In genomic region chr2:231413456-231413855, GRCh38 we compare ENCODE assay signal across 16 cellular contexts. TPM values are rescaled to one million over a fixed set of nuclear protein-coding genes. Genes with fewer than 3 reads are reported as not detected.
DNase-seq lines count a peak whose midpoint lies in the region; ATAC-seq and TF ChIP-seq lines count a peak whose summit lies in the region.
"Had no signal": no experiment of that assay in that cellular context is flagged by ENCODE, and none has a peak within 500 bp of the region (broad histone marks: within the 10 kb centered on the region; RNA-seq: fewer than 3 reads in every experiment).

No MANE protein-coding gene starts in this region.

- H3K79me1 ChIP-seq in mesendoderm (ENCODE audit: low read length) (no peaks in the 10 kb centered on the region), mesenchymal stem cell (replicated peaks; ENCODE audit: low read length, poor library complexity, severe bottlenecking) (no peaks in the 10 kb centered on the region)

- no peak overlapping the region for H2AFZ ChIP-seq in mesenchymal stem cell (ENCODE audit: low read depth, low read length)

- ATAC-seq in natural killer cell (no peak), HG03520 (IDR thresholded peaks at IDR 0.05; ENCODE audit: unreplicated experiment) (no peak)
- ATAC-seq: CD8-positive, alpha-beta T cell had no signal

- H3K4me1 Mint-ChIP-seq in type B pancreatic cell (ENCODE audit: unreplicated experiment) (peaks cover 14% of the 10 kb centered on the region), natural killer cell (peaks cover 0 to 5% of the 10 kb centered on the region in 2 donors)

- H3K9ac ChIP-seq in HUES6 (ENCODE audit: low read length) (peak overlapping the region; percentile 58), mesendoderm (ENCODE audit: low read length) (peak overlapping the region; percentile 32), mesenchymal stem cell (ENCODE audit: low read length) (no peak overlapping the region)

- no peak overlapping the region for H3K4ac ChIP-seq in mesendoderm (ENCODE audit: low read depth, low read length)
- no peak overlapping the region for H3K4ac ChIP-seq in mesenchymal stem cell (ENCODE audit: low read depth in 1 of 2, low read length in 2 of 2)

- H4K5ac ChIP-seq in mesendoderm (ENCODE audit: low read length), result no peak overlapping the region

- H2BK120ac ChIP-seq in mesendoderm (ENCODE audit: low read depth, low read length) (no peak overlapping the region), mesenchymal stem cell (ENCODE audit: low read depth, low read length) (no peak overlapping the region)

- H3K4me1 ChIP-seq in HUES6 (ENCODE audit: control insufficient read depth, insufficient read depth, low read length), result peaks cover 35% of the 10 kb centered on the region
- peaks cover 9% of the 10 kb centered on the region for H3K4me1 ChIP-seq in mesendoderm (ENCODE audit: control insufficient read depth, low read depth, low read length)
- peaks cover 10% of the 10 kb centered on the region for H3K4me1 ChIP-seq in mesenchymal stem cell (ENCODE audit: control insufficient read depth, insufficient read depth, low read depth, low read length)

- no peak overlapping the region for H4K91ac ChIP-seq in mesenchymal stem cell (ENCODE audit: low read length)

- no peaks in the 10 kb centered on the region for H3K36me3 Mint-ChIP-seq in type B pancreatic cell
- H3K36me3 Mint-ChIP-seq in natural killer cell, result no peaks in the 10 kb centered on the region

- H3K27me3 Mint-ChIP-seq in type B pancreatic cell (peaks cover 12% of the 10 kb centered on the region), natural killer cell (ENCODE audit: low read depth in 2 of 2) (peaks cover 0 to 17% of the 10 kb centered on the region in 2 donors)

- peak overlapping the region; percentile 77 for H3K56ac ChIP-seq in mesendoderm (ENCODE audit: low read length)

- H2BK12ac ChIP-seq in mesenchymal stem cell (ENCODE audit: low read length in 2 of 2), result no peak overlapping the region

- TF ChIP-seq CTCF in type B pancreatic cell (conservative IDR thresholded peaks at IDR 0.05) (no peak), natural killer cell (IDR thresholded peaks at IDR 0.05) (no peak)

- H3K27me3 ChIP-seq in HUES6 (ENCODE audit: control insufficient read depth, insufficient read depth, low read length) (no peaks in the 10 kb centered on the region), mesendoderm (ENCODE audit: insufficient read depth, low read length, poor library complexity) (no peaks in the 10 kb centered on the region), mesenchymal stem cell (ENCODE audit: control insufficient read depth in 1 of 2, insufficient read depth in 1 of 2, low read length in 2 of 2) (peaks cover 0 to 28% of the 10 kb centered on the region in 2 experiments)

- H3K9me3 Mint-ChIP-seq in type B pancreatic cell (no peaks in the 10 kb centered on the region), natural killer cell (peaks cover 0 to 5% of the 10 kb centered on the region in 2 donors)

- H2BK5ac ChIP-seq in mesendoderm (ENCODE audit: low read length) (peak overlapping the region; percentile 49), mesenchymal stem cell (ENCODE audit: low read depth, low read length, poor library complexity, severe bottlenecking) (no peak overlapping the region)

- H2BK15ac ChIP-seq in mesendoderm (replicated peaks; ENCODE audit: low read depth), result no peak overlapping the region
- no peak overlapping the region for H2BK15ac ChIP-seq in mesenchymal stem cell (ENCODE audit: low read depth, poor library complexity, severe bottlenecking)

- H3K14ac ChIP-seq in mesenchymal stem cell (ENCODE audit: low read length in 2 of 2), result no peak overlapping the region

- H3K27ac Mint-ChIP-seq in type B pancreatic cell (peak overlapping the region; percentile 59), natural killer cell (no peak overlapping the region)
- H3K27ac Mint-ChIP-seq: CD8-positive, alpha-beta T cell had no signal

- H3K4me3 Mint-ChIP-seq in type B pancreatic cell (no peak overlapping the region), natural killer cell (no peak overlapping the region)
- H3K4me3 Mint-ChIP-seq: CD8-positive, alpha-beta T cell had no signal

- no CpG with 5 or more reads among the region's 6 CpGs for WGBS in mesendoderm (ENCODE audit: extremely low coverage, insufficient coverage, low lambda C conversion rate)
- 78% methylated on average over 3 of the region's 6 CpGs for WGBS in mesenchymal stem cell

- H3K27ac ChIP-seq in HUES6 (ENCODE audit: low read depth, low read length), result no peak overlapping the region; the same call in 1 of the 2 replicates
- H3K27ac ChIP-seq in mesendoderm (ENCODE audit: low read depth, low read length), result no peak overlapping the region
- H3K27ac ChIP-seq in mesenchymal stem cell (ENCODE audit: low read length, poor library complexity, severe bottlenecking), result no peak overlapping the region

- H2AK5ac ChIP-seq in mesendoderm (ENCODE audit: low read length), result no peak overlapping the region
- H2AK5ac ChIP-seq in mesenchymal stem cell (ENCODE audit: low read length, severe bottlenecking), result no peak overlapping the region

- H3K18ac ChIP-seq in mesendoderm (ENCODE audit: low read length) (no peak overlapping the region), mesenchymal stem cell (ENCODE audit: low read depth in 1 of 2, low read length in 2 of 2) (no peak overlapping the region)

- H4K8ac ChIP-seq in mesendoderm (ENCODE audit: low read depth, low read length), result no peak overlapping the region
- no peak overlapping the region for H4K8ac ChIP-seq in mesenchymal stem cell (ENCODE audit: low read length)

- H3K36me3 ChIP-seq in HUES6 (ENCODE audit: control insufficient read depth, insufficient read depth, low read length) (no peaks in the 10 kb centered on the region), mesendoderm (ENCODE audit: control insufficient read depth, insufficient read depth, low read length) (no peaks in the 10 kb centered on the region), mesenchymal stem cell (ENCODE audit: control insufficient read depth in 1 of 2, insufficient read depth in 2 of 2, low read depth in 1 of 2, low read length in 2 of 2) (no peaks in the 10 kb centered on the region)

- H3K23ac ChIP-seq in mesendoderm (ENCODE audit: low read length), result no peak overlapping the region
- H3K23ac ChIP-seq in mesenchymal stem cell (ENCODE audit: low read length in 2 of 2), result no peak overlapping the region

- H3K79me2 ChIP-seq in mesendoderm (ENCODE audit: control insufficient read depth, insufficient read depth, low read length), result no peaks in the 10 kb centered on the region

- peaks cover 13% of the 10 kb centered on the region for H3K9me3 ChIP-seq in HUES6 (ENCODE audit: control insufficient read depth, insufficient read depth, low read depth, low read length)
- peaks cover 3% of the 10 kb centered on the region for H3K9me3 ChIP-seq in mesenchymal stem cell (ENCODE audit: control insufficient read depth, low read length)

- H3K4me3 ChIP-seq in HUES6 (ENCODE audit: low read depth, low read length), result peak overlapping the region; percentile 21; the same call in 1 of the 2 replicates
- no peak overlapping the region for H3K4me3 ChIP-seq in mesendoderm (ENCODE audit: low read length)
- no peak overlapping the region for H3K4me3 ChIP-seq in mesenchymal stem cell (ENCODE audit: insufficient read depth in 1 of 2, low read depth in 1 of 2, low read length in 2 of 2)

- intact Hi-C loops in natural killer cell (cut with micrococcal nuclease), result loop anchor here (2.0 to 5.0 kb wide), 4 partner anchors 39 to 166 kb away; no protein-coding TSS in a partner anchor

- DNase-seq in SK-N-DZ (ENCODE audit: low spot score) (peak; percentile 42), mesendoderm (no peak), type B pancreatic cell (ENCODE audit: extremely low spot score, unreplicated experiment) (no peak), natural killer cell (no peak), mesenchymal stem cell (no peak)
- DNase-seq: CD8-positive, alpha-beta T cell; DMS 273 treated with DMSO at 0.1 percent for 48 hours; MV-4-11; NCI-H1417 treated with DMSO at 0.1 percent for 48 hours; NCI-H2029; NCI-H226; NCI-H526; OCI-M1 had no signal

- H3K4me2 ChIP-seq in mesendoderm (ENCODE audit: low read length), result no peak overlapping the region
- H3K4me2 ChIP-seq in mesenchymal stem cell (ENCODE audit: low read length, poor library complexity, severe bottlenecking), result no peak overlapping the region

RNA-seq across cellular contexts. Expression of gene B3GNT7, which starts 17.9 kb away (rescaled TPM):
- 0.24 TPM in 1 of 2 replicates, not detected in the other for polyA plus RNA-seq in SK-N-DZ (2014; cell fraction: cytosol; rRNA removed)
- 0.07 TPM in 1 of 2 replicates, not detected in the other for polyA plus RNA-seq in SK-N-DZ (2014; cell fraction: nucleus; rRNA removed)
- 121 TPM for polyA plus RNA-seq in mesendoderm (2013, experiment 1 of 2)
- polyA plus RNA-seq in mesendoderm (2013, experiment 2 of 2), result 118 TPM
- total RNA-seq in type B pancreatic cell (ENCODE audit: low replicate concordance), result 6.8 and 14.4 TPM in 2 replicates
- 100 to 1,000 TPM in 2 of 3 donors, 10 to 100 TPM in 1; 87.5 to 151 (median 113) TPM for total RNA-seq in natural killer cell
- polyA plus RNA-seq in mesenchymal stem cell (2013, experiment 1 of 2), result 0.26 TPM
- 0.21 TPM for polyA plus RNA-seq in mesenchymal stem cell (2013, experiment 2 of 2)
- total RNA-seq: H4 had no signal

RNA-seq across cellular contexts. Expression of gene NCL, which starts 50.8 kb away (rescaled TPM):
- 110 and 119 TPM in 2 replicates for polyA plus RNA-seq in SK-N-DZ (2014; cell fraction: cytosol; rRNA removed)
- polyA plus RNA-seq in SK-N-DZ (2014; cell fraction: nucleus; rRNA removed), result 111 and 267 TPM in 2 replicates
- 1,036 TPM for polyA plus RNA-seq in mesendoderm (2013, experiment 1 of 2)
- polyA plus RNA-seq in mesendoderm (2013, experiment 2 of 2), result 1,059 TPM
- 499 and 709 TPM in 2 replicates for total RNA-seq in type B pancreatic cell (ENCODE audit: low replicate concordance)
- total RNA-seq in natural killer cell, result 100 to 1,000 TPM; 485 to 540 (median 529) TPM
- 256 TPM for polyA plus RNA-seq in mesenchymal stem cell (2013, experiment 1 of 2)
- polyA plus RNA-seq in mesenchymal stem cell (2013, experiment 2 of 2), result 256 TPM
